Comparison of ENCODE assay signal across 16 cellular contexts in the genomic region with DNA sequence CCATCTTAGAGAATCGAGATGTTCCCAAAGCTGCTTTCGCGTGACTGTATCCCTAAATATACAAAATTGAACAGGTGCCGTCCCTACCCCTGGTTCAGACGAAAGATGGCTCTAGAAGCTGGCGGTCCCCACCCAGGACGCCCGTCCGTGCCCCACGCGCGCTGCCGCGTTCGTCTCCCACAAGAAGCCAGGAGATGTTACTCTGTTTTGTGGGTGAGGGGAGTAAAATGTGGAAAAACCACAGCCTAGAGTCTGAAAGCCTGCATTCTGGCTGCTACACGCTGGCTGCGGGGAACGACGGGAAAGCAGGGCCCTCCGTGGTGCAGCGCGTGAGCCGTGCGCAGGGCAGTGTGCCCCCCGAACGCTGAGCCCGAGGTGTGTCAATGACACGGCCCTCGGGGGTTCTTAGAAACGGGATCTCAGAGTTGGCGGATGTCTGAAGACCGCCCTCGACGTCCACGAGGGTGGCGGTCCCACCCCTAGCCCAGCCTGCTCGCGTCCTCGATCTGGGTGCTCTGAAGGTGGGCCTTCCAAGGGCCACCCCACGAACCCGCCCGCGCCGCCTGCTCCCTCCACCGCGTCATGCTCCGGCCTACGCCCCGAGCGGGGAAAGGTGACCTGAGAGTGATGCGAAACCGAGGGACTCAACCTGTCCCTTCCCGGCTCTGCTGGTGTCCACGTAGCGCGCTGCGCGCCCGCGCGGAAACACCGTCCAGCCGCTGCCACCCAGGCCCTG.
"Had no signal": no experiment of that assay in that cellular context is flagged by ENCODE, and none has a peak within 500 bp of the region (broad histone marks: within the 10 kb centered on the region; RNA-seq: fewer than 3 reads in every experiment).

No MANE protein-coding gene starts in this region.

- H3K9me3 ChIP-seq: breast epithelium, gastrocnemius medialis, lower lobe of right lung, prostate gland, right atrium auricular region, SJSA1, suprapubic skin had no signal

- H3K27me3 ChIP-seq: breast epithelium, esophagus squamous epithelium, gastrocnemius medialis, right atrium auricular region, SJSA1, stomach, suprapubic skin had no signal

- H3K4me1 ChIP-seq: breast epithelium, gastrocnemius medialis, lower lobe of right lung, prostate gland, right atrium auricular region, SJSA1, stomach, suprapubic skin had no signal

- H3K4me3 ChIP-seq: breast epithelium, esophagus squamous epithelium, gastrocnemius medialis, lower lobe of right lung, prostate gland, right atrium auricular region, SJSA1, stomach, suprapubic skin had no signal

- ATAC-seq: gastrocnemius medialis, left cardiac atrium, WTC11 had no signal

- H3K27ac ChIP-seq: breast epithelium, esophagus squamous epithelium, gastrocnemius medialis, lower lobe of right lung, prostate gland, right atrium auricular region, SJSA1, stomach, suprapubic skin had no signal

- DNase-seq: activated naive CD4-positive, alpha-beta T cell; activated naive CD8-positive, alpha-beta T cell treated with anti-CD3 and anti-CD28 coated beads for 36 hours; esophagus squamous epithelium; gastrocnemius medialis; left cardiac atrium; lower lobe of right lung; stimulated activated CD4-positive, alpha-beta T cell treated with anti-CD3 and anti-CD28 coated beads, Interleukin-4, amount 100 ng/mL, for 24 hours; stomach; T1000; trophoblast cell had no signal

- H3K36me3 ChIP-seq: breast epithelium, esophagus squamous epithelium, gastrocnemius medialis, lower lobe of right lung, prostate gland, right atrium auricular region, SJSA1, stomach, suprapubic skin had no signal
